ENCODE assay signal across 8 cellular contexts in genomic region chrX:64205735-64206491, GRCh38. TPM values are rescaled to one million over a fixed set of nuclear protein-coding genes. Genes with fewer than 3 reads are reported as not detected.
DNase-seq lines count a peak whose midpoint lies in the region; ATAC-seq and TF ChIP-seq lines count a peak whose summit lies in the region.

No MANE protein-coding gene starts in this region.

- H2BK5ac ChIP-seq in trophoblast cell (ENCODE audit: low read depth, low read length, poor library complexity) = peak overlapping the region; percentile 73

- H3K79me1 ChIP-seq in trophoblast cell (ENCODE audit: low read length) = peaks cover 8% of the 10 kb centered on the region

- no peak overlapping the region for H2BK12ac ChIP-seq in trophoblast cell (ENCODE audit: low read length)

- H3K4me1 ChIP-seq in trophoblast cell (ENCODE audit: control insufficient read depth in 1 of 2, insufficient read depth in 2 of 2, low read length in 2 of 2) (peaks cover 8 to 14% of the 10 kb centered on the region in 2 experiments), transverse colon (peaks cover 4 to 26% (median 16%) of the 10 kb centered on the region in 4 donors)

- no peak overlapping the region for H3K4ac ChIP-seq in trophoblast cell (ENCODE audit: low read depth, low read length)

- peak overlapping the region; percentile 68 for H4K91ac ChIP-seq in trophoblast cell (ENCODE audit: low read depth, low read length)

- H3K9ac ChIP-seq in trophoblast cell (ENCODE audit: low read length) = no peak overlapping the region

- H3K4me2 ChIP-seq in trophoblast cell (ENCODE audit: low read length) = peak overlapping the region; percentile 89

- H3K79me2 ChIP-seq in trophoblast cell (ENCODE audit: control insufficient read depth, insufficient read depth, low read length, poor library complexity) = peaks cover 2% of the 10 kb centered on the region

- TF ChIP-seq CTCF in GM12864 (IDR thresholded peaks at IDR 0.05; ENCODE audit: low read depth, low read length, missing control alignments) = no peak
- TF ChIP-seq CTCF in transverse colon (IDR thresholded peaks at IDR 0.05) = peak in 4 of 5 experiments; percentile 11 to 38 (median 26)

- H3K27ac ChIP-seq in trophoblast cell (ENCODE audit: low read depth, low read length) (peak overlapping the region; percentile 43), transverse colon (peak overlapping the region; percentile 87 to 96 (median 95))

- H3K14ac ChIP-seq in trophoblast cell (ENCODE audit: low read length) = peak overlapping the region; percentile 70

- H2BK120ac ChIP-seq in trophoblast cell (ENCODE audit: insufficient read depth, low read length, poor library complexity) = peak overlapping the region; percentile 24

- no peak for TF ChIP-seq EP300 in transverse colon (IDR thresholded peaks at IDR 0.05; ENCODE audit: low read depth)

- H3K4me3 ChIP-seq in GM12864 (ENCODE audit: low read depth, low read length) (peak overlapping the region; percentile 53), trophoblast cell (ENCODE audit: low read depth, low read length) (peak overlapping the region; percentile 81), transverse colon (peak overlapping the region; percentile 41 to 78 (median 60))

- intact Hi-C loops in Right ventricle myocardium superior (cut with DNase I) = loop anchor here (10.0 kb wide), 1 partner anchor 111 kb away; no protein-coding TSS in a partner anchor
- intact Hi-C loops in transverse colon (cut with DNase I; ENCODE audit: low total_unique reads) = no loop called here

- H2AK5ac ChIP-seq in trophoblast cell (ENCODE audit: low read length) = no peak overlapping the region

- DNase-seq in GM12864 (ENCODE audit: low read depth) (peak; percentile 70), NCI-H1092 treated with DMSO at 0.1 percent for 48 hours (lab: John Stamatoyannopoulos, UW) (peak; percentile 95), SKM-1 treated with dmso at 0.1 percent for 144 hours (lab: John Stamatoyannopoulos, UW; ENCODE audit: unreplicated experiment) (peak; percentile 65), Right ventricle myocardium superior (peak; percentile 95), trophoblast cell (peak; percentile 82 to 83), transverse colon (peak; percentile 95)
- DNase-seq in activated naive CD8-positive, alpha-beta T cell treated with anti-CD3 and anti-CD28 coated beads, Interleukin-2, amount 50 U/mL, for 16 hours (ENCODE audit: low read depth, low spot score) = peak; percentile 59

- H3K18ac ChIP-seq in trophoblast cell (ENCODE audit: low read length) = peak overlapping the region; percentile 14

- H4K8ac ChIP-seq in trophoblast cell (ENCODE audit: low read depth, low read length) = peak overlapping the region; percentile 76

- no CpG with 5 or more reads among the region's 45 CpGs for WGBS in trophoblast cell (ENCODE audit: extremely low coverage, insufficient coverage, insufficient read length)
- WGBS in transverse colon (ENCODE audit: low coverage in 1 of 2), 2 donors = 47% methylated on average over 44 of the region's 45 CpGs; no CpG with 5 or more reads in 1 of the 2 donors

- peak overlapping the region; percentile 78 for H2AFZ ChIP-seq in trophoblast cell (ENCODE audit: insufficient read depth, low read length, poor library complexity)

- peak overlapping the region; percentile 90 for H4K12ac ChIP-seq in trophoblast cell (ENCODE audit: low read depth, low read length)

- H3K9me3 ChIP-seq in trophoblast cell (ENCODE audit: insufficient read depth, low read depth, low read length) = no peaks in the 10 kb centered on the region
- no peaks in the 10 kb centered on the region for H3K9me3 ChIP-seq in transverse colon

- peak; percentile 86 for TF ChIP-seq POLR2A in transverse colon (IDR thresholded peaks at IDR 0.05)

- peak; percentile 92 for ATAC-seq in HG02610 (IDR thresholded peaks at IDR 0.05; ENCODE audit: unreplicated experiment)
- peak; percentile 94 for ATAC-seq in Right ventricle myocardium superior (ENCODE audit: poor library complexity)

- no peaks in the 10 kb centered on the region for H3K27me3 ChIP-seq in trophoblast cell (ENCODE audit: insufficient read depth, low read length)
- H3K27me3 ChIP-seq in transverse colon = no peaks in the 10 kb centered on the region

- H3K36me3 ChIP-seq in trophoblast cell (ENCODE audit: control insufficient read depth in 1 of 2, insufficient read depth in 2 of 2, low read length in 2 of 2) (no peaks in the 10 kb centered on the region), transverse colon (no peaks in the 10 kb centered on the region)

- in situ Hi-C loops in transverse colon (cut with MboI; ENCODE audit: low pct_ligation_motif_present in 1 of 4, low pct_unique_long_range_greater_than_20kb in 1 of 4, low sequenced_read_pairs in 3 of 4) = no loop called here

- no peak overlapping the region for H3K23ac ChIP-seq in trophoblast cell (ENCODE audit: low read length)

RNA-seq across cellular contexts. Expression of gene AMER1, which starts 0.4 kb away (rescaled TPM):
- 4.4 TPM for total RNA-seq in Right ventricle myocardium superior
- 1.2 and 1.4 TPM in 2 replicates for polyA plus RNA-seq in trophoblast cell (2013)
- 1 to 10 TPM; 1.6 to 8.2 (median 5.3) TPM for total RNA-seq in transverse colon

RNA-seq across cellular contexts. Expression of gene ASB12, which starts 24.5 kb away (rescaled TPM):
- total RNA-seq in Right ventricle myocardium superior = 2.7 TPM
- polyA plus RNA-seq in trophoblast cell (2013) = 0.15 and 0.19 TPM in 2 replicates
- total RNA-seq in transverse colon = under 1 TPM in 1 of 4 donors, not detected in 3; 0.41 TPM

Comparison
In these comparisons a context has a peak if more than half of its experiments do, and no peak if none do; other contexts are left out.
1. Peak in every context shown above with its lines: DNase-seq, ATAC-seq, H3K4me3 ChIP-seq and H3K27ac ChIP-seq.